ENCODE assay signal across 17 cellular contexts in genomic region chr19:30076101-30076551, GRCh38.
"Had no signal": no experiment of that assay in that cellular context is flagged by ENCODE, and none has a peak within 500 bp of the region (broad histone marks: within the 10 kb centered on the region; RNA-seq: fewer than 3 reads in every experiment).

No MANE protein-coding gene starts in this region.

- H3K4me3 ChIP-seq: lower lobe of right lung, thyroid gland had no signal

- H3K36me3 ChIP-seq: lower lobe of right lung, thyroid gland had no signal

- H3K27ac Mint-ChIP-seq: activated CD8-positive, alpha-beta T cell treated with anti-CD3 and anti-CD28 coated beads, Interleukin-2, amount 10 ng/mL, durations not matched to agents 7 days and 5 days; activated naive CD8-positive, alpha-beta T cell treated with anti-CD3 and anti-CD28 coated beads, Interleukin-2, amount 10 ng/mL, durations not matched to agents 7 days and 5 days; brain; immature natural killer cell; stimulated activated memory B cell treated with anti-CD40 and anti-IgM and Interleukin-4, amounts not matched to agents 10 μg/mL and 1 μg/mL and 100 μg/mL, for 72 hours; T-helper 1 cell treated with Interleukin-12 subunit alpha and Interleukin-12 subunit beta and Interleukin-4 antibody, amounts not matched to agents 30 μg/mL and 1 μg/mL, for 36 hours had no signal

- H3K9me3 Mint-ChIP-seq: activated naive CD8-positive, alpha-beta T cell treated with anti-CD3 and anti-CD28 coated beads, Interleukin-2, amount 10 ng/mL, durations not matched to agents 7 days and 5 days; central memory CD8-positive, alpha-beta T cell; immature natural killer cell; T-helper 1 cell treated with Interleukin-12 subunit alpha and Interleukin-12 subunit beta and Interleukin-4 antibody, amounts not matched to agents 30 μg/mL and 1 μg/mL, for 36 hours had no signal

- H3K27ac ChIP-seq: lower lobe of right lung, thyroid gland had no signal

- H3K4me1 Mint-ChIP-seq: activated naive CD8-positive, alpha-beta T cell treated with anti-CD3 and anti-CD28 coated beads, Interleukin-2, amount 10 ng/mL, durations not matched to agents 7 days and 5 days; central memory CD8-positive, alpha-beta T cell; immature natural killer cell; stimulated activated memory B cell treated with anti-CD40 and anti-IgM and Interleukin-4, amounts not matched to agents 10 μg/mL and 1 μg/mL and 100 μg/mL, for 72 hours had no signal

- H3K4me3 Mint-ChIP-seq: activated CD8-positive, alpha-beta T cell treated with anti-CD3 and anti-CD28 coated beads, Interleukin-2, amount 10 ng/mL, durations not matched to agents 7 days and 5 days; activated naive CD8-positive, alpha-beta T cell treated with anti-CD3 and anti-CD28 coated beads, Interleukin-2, amount 10 ng/mL, durations not matched to agents 7 days and 5 days; brain; central memory CD8-positive, alpha-beta T cell; immature natural killer cell; stimulated activated memory B cell treated with anti-CD40 and anti-IgM and Interleukin-4, amounts not matched to agents 10 μg/mL and 1 μg/mL and 100 μg/mL, for 72 hours; T-helper 1 cell treated with Interleukin-12 subunit alpha and Interleukin-12 subunit beta and Interleukin-4 antibody, amounts not matched to agents 30 μg/mL and 1 μg/mL, for 36 hours had no signal

- H3K27me3 ChIP-seq: thyroid gland had no signal

- DNase-seq: activated CD4-positive, alpha-beta T cell treated with anti-CD3 and anti-CD28 coated beads for 4 hours; activated CD8-positive, alpha-beta memory T cell treated with anti-CD3 and anti-CD28 coated beads, Interleukin-2, amount 50 U/mL, for 4 hours; activated CD8-positive, alpha-beta T cell treated with anti-CD3 and anti-CD28 coated beads, Interleukin-2, amount 10 ng/mL, durations not matched to agents 7 days and 5 days; activated naive CD4-positive, alpha-beta T cell; activated naive CD8-positive, alpha-beta T cell treated with anti-CD3 and anti-CD28 coated beads, Interleukin-2, amount 10 ng/mL, durations not matched to agents 7 days and 5 days; cortex of kidney; effector CD4-positive, alpha-beta T cell; foreskin fibroblast; immature natural killer cell; left cardiac atrium; lower lobe of right lung; midbrain; thyroid gland had no signal

- ATAC-seq: activated CD8-positive, alpha-beta T cell treated with anti-CD3 and anti-CD28 coated beads, Interleukin-2, amount 10 ng/mL, durations not matched to agents 7 days and 5 days; left cardiac atrium; lower lobe of right lung; stimulated activated memory B cell treated with anti-CD40 and anti-IgM and Interleukin-4, amounts not matched to agents 10 μg/mL and 1 μg/mL and 100 μg/mL, for 72 hours had no signal

- H3K36me3 Mint-ChIP-seq: activated naive CD8-positive, alpha-beta T cell treated with anti-CD3 and anti-CD28 coated beads, Interleukin-2, amount 10 ng/mL, durations not matched to agents 7 days and 5 days; brain; immature natural killer cell; stimulated activated memory B cell treated with anti-CD40 and anti-IgM and Interleukin-4, amounts not matched to agents 10 μg/mL and 1 μg/mL and 100 μg/mL, for 72 hours had no signal

- H3K9me3 ChIP-seq: lower lobe of right lung, thyroid gland had no signal

- H3K4me1 ChIP-seq: lower lobe of right lung had no signal
